In genomic region chr9:76926846-76927245, GRCh38 we compare ENCODE assay signal across 1 cellular context.
TF ChIP-seq lines count a peak whose summit lies in the region.

No MANE protein-coding gene starts in this region.

TF ChIP-seq in H1, 55 proteins besides CTCF, POLR2A, EP300 and RAD21:
- no peak for TF ChIP-seq FOSL1 (IDR thresholded peaks at IDR 0.05; ENCODE audit: insufficient read depth, low read depth, low read length)
- no peak for TF ChIP-seq JUND (IDR thresholded peaks at IDR 0.05; ENCODE audit: low read length)
- TF ChIP-seq RFX5 (IDR thresholded peaks at IDR 0.05; ENCODE audit: borderline replicate concordance, low read depth, low read length), result no peak
- TF ChIP-seq CHD7 (IDR thresholded peaks at IDR 0.05; ENCODE audit: insufficient replicate concordance, low read length), result no peak
- no peak for TF ChIP-seq POU5F1 (IDR thresholded peaks at IDR 0.05; ENCODE audit: low read depth, low read length)
- no peak for TF ChIP-seq SIX5 (IDR thresholded peaks at IDR 0.05; ENCODE audit: low read depth, low read length)
- no peak for TF ChIP-seq SP1 (IDR thresholded peaks at IDR 0.05; ENCODE audit: low read depth, low read length)
- no peak for TF ChIP-seq CHD2 (IDR thresholded peaks at IDR 0.05; ENCODE audit: low read length)
- TF ChIP-seq RNF2 (IDR thresholded peaks at IDR 0.05; ENCODE audit: borderline replicate concordance, low read depth, low read length, missing control alignments, poor library complexity, severe bottlenecking), result no peak
- TF ChIP-seq GTF2F1 (IDR thresholded peaks at IDR 0.05; ENCODE audit: borderline replicate concordance, low read depth, low read length), result no peak
- TF ChIP-seq HDAC6 (IDR thresholded peaks at IDR 0.05; ENCODE audit: low read depth, low read length), result no peak
- TF ChIP-seq TBP (IDR thresholded peaks at IDR 0.05; ENCODE audit: low read depth, low read length), result no peak
- no peak for TF ChIP-seq GABPA (IDR thresholded peaks at IDR 0.05; ENCODE audit: borderline replicate concordance, insufficient read depth, low read length)
- no peak for TF ChIP-seq POLR2AphosphoS5 (IDR thresholded peaks at IDR 0.05; ENCODE audit: low read depth, low read length)
